In genomic region chr10:15784237-15784636, GRCh38 we compare ENCODE assay signal across 23 cellular contexts.
"Had no signal": no experiment of that assay in that cellular context is flagged by ENCODE, and none has a peak within 500 bp of the region (broad histone marks: within the 10 kb centered on the region; RNA-seq: fewer than 3 reads in every experiment).

No MANE protein-coding gene starts in this region.

- H3K9ac ChIP-seq: neural progenitor cell had no signal

- H3K4me3 ChIP-seq: adrenal gland, colonic mucosa, dorsolateral prefrontal cortex, lower lobe of right lung, neural progenitor cell, psoas muscle, right atrium auricular region, thyroid gland had no signal

- H3K4me2 ChIP-seq: neural progenitor cell had no signal

- H3K9me3 Mint-ChIP-seq: activated T-cell treated with anti-CD3 and anti-CD28 coated beads, Interleukin-2, amount 50 U/mL, for 4 hours; activated T-helper 2 cell treated with anti-CD3 and anti-CD28 coated beads, Interferon-gamma antibody, Interleukin-2, Interleukin-4, amounts not matched to agents 10 μg/mL and 5 μg/mL and 100 μg/mL, durations not matched to agents 14 hours and 24 hours and 36 hours; effector memory CD8-positive, alpha-beta T cell; neural progenitor cell had no signal

- H3K27me3 Mint-ChIP-seq: activated naive CD8-positive, alpha-beta T cell; effector memory CD8-positive, alpha-beta T cell; naive thymus-derived CD4-positive, alpha-beta T cell; T-cell had no signal

- H2AFZ ChIP-seq: neural progenitor cell had no signal

- H3K36me3 ChIP-seq: neural progenitor cell had no signal

- H3K27me3 ChIP-seq: adrenal gland, colonic mucosa, dorsolateral prefrontal cortex, neural progenitor cell, right atrium auricular region, thyroid gland had no signal

- H3K4me1 ChIP-seq: colonic mucosa, lower lobe of right lung, neural progenitor cell, right atrium auricular region, thyroid gland had no signal

- ATAC-seq: activated T-cell treated with anti-CD3 and anti-CD28 coated beads, Interleukin-2, amount 50 U/mL, for 4 hours; effector memory CD8-positive, alpha-beta T cell; naive thymus-derived CD4-positive, alpha-beta T cell; psoas muscle; T-cell had no signal

- H3K4me1 Mint-ChIP-seq: naive thymus-derived CD4-positive, alpha-beta T cell; neural progenitor cell; T-cell had no signal

- H3K27ac Mint-ChIP-seq: activated naive CD8-positive, alpha-beta T cell; effector memory CD8-positive, alpha-beta T cell; naive thymus-derived CD4-positive, alpha-beta T cell; neural progenitor cell; T-cell had no signal

- H3K9me3 ChIP-seq: adrenal gland, colonic mucosa, lower lobe of right lung, psoas muscle, right atrium auricular region, thyroid gland had no signal

- DNase-seq: activated CD4-positive, alpha-beta T cell treated with anti-CD3 and anti-CD28 coated beads for 4 hours; activated CD4-positive, alpha-beta T cell treated with anti-CD3 and anti-CD28 coated beads, Interleukin-2, amount 50 U/mL, for 48 hours; activated CD4-positive, CD25-positive, alpha-beta regulatory T cell; activated CD8-positive, alpha-beta memory T cell treated with anti-CD3 and anti-CD28 coated beads, Interleukin-2, amount 50 U/mL, for 48 hours; activated naive CD4-positive, alpha-beta T cell; activated T-cell treated with anti-CD3 and anti-CD28 coated beads, Interleukin-2, amount 50 U/mL, for 4 hours; adrenal gland; colonic mucosa; dorsolateral prefrontal cortex; effector memory CD8-positive, alpha-beta T cell; head of caudate nucleus; lower lobe of right lung; naive thymus-derived CD4-positive, alpha-beta T cell; psoas muscle; stimulated activated CD4-positive, alpha-beta T cell treated with anti-CD3 and anti-CD28 coated beads, Interleukin-4, amount 100 ng/mL, for 24 hours; stimulated activated naive CD4-positive, alpha-beta T cell treated with Interleukin-2 at 50 U/mL for 16 hours; T-cell; T-helper 9 cell; thyroid gland had no signal

- H3K4me3 Mint-ChIP-seq: activated naive CD8-positive, alpha-beta T cell; activated T-cell treated with anti-CD3 and anti-CD28 coated beads, Interleukin-2, amount 50 U/mL, for 4 hours; effector memory CD8-positive, alpha-beta T cell; naive thymus-derived CD4-positive, alpha-beta T cell; neural progenitor cell; T-cell had no signal

- H3K27ac ChIP-seq: adrenal gland, colonic mucosa, dorsolateral prefrontal cortex, lower lobe of right lung, neural progenitor cell, psoas muscle, right atrium auricular region, thyroid gland had no signal
